ENCODE assay signal across 16 cellular contexts in the genomic region with DNA sequence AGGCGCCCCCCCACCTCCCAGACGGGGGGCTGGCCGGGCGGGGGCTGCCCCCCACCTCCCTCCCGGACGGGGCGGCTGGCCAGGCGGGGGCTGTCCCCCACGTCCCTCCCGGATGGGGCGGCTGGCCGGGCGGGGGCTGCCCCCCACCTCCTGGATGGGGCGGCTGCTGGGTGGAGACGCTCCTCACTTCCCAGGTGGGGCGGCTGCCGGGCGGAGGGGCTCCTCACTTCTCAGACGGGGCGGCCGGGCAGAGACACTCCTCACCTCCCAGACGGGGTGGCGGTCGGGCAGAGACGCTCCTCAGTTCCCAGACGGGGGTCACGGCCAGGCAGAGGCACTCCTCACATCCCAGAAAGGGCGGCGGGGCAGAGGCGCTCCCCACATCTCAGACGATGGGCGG. TPM values are rescaled to one million over a fixed set of nuclear protein-coding genes. Genes with fewer than 3 reads are reported as not detected.
"Had no signal": no experiment of that assay in that cellular context is flagged by ENCODE, and none has a peak within 500 bp of the region (broad histone marks: within the 10 kb centered on the region; RNA-seq: fewer than 3 reads in every experiment).

No MANE protein-coding gene starts in this region.

RNA-seq across cellular contexts. Expression of a gene that starts 11.5 kb away (rescaled TPM):
- total RNA-seq: activated naive CD4-positive, alpha-beta T cell treated with anti-CD3 and anti-CD28 coated beads for 36 hours; activated naive CD4-positive, alpha-beta T cell treated with anti-CD3 and anti-CD28 coated beads, Interleukin-2, amount 50 U/mL, for 72 hours; activated naive CD8-positive, alpha-beta T cell treated with anti-CD3 and anti-CD28 coated beads for 36 hours; activated T-cell treated with anti-CD3 and anti-CD28 coated beads, Interleukin-2, amount 50 U/mL, for 72 hours; activated T-helper 1 cell treated with anti-CD3 and anti-CD28 coated beads, Interleukin-12 subunit alpha, Interleukin-12 subunit beta, Interleukin-2, Interleukin-4 antibody, amounts not matched to agents 30 ng/mL and 10 ng/mL and 1 ng/mL, durations not matched to agents 14 hours and 24 hours and 36 hours; activated T-helper 17 cell treated with anti-CD3 and anti-CD28 coated beads, Interleukin-2, amount 50 U/mL, for 72 hours; activated T-helper 2 cell treated with anti-CD3 and anti-CD28 coated beads, Interferon-gamma antibody, Interleukin-2, Interleukin-4, amounts not matched to agents 10 μg/mL and 5 μg/mL and 100 μg/mL, durations not matched to agents 14 hours and 24 hours and 36 hours; ascending aorta; astrocyte; body of pancreas; breast epithelium; bronchial epithelial cell; cardiac muscle cell; cardiac septum; cerebellum had no signal
- polyA plus RNA-seq: aorta had no signal
